In the genomic region with DNA sequence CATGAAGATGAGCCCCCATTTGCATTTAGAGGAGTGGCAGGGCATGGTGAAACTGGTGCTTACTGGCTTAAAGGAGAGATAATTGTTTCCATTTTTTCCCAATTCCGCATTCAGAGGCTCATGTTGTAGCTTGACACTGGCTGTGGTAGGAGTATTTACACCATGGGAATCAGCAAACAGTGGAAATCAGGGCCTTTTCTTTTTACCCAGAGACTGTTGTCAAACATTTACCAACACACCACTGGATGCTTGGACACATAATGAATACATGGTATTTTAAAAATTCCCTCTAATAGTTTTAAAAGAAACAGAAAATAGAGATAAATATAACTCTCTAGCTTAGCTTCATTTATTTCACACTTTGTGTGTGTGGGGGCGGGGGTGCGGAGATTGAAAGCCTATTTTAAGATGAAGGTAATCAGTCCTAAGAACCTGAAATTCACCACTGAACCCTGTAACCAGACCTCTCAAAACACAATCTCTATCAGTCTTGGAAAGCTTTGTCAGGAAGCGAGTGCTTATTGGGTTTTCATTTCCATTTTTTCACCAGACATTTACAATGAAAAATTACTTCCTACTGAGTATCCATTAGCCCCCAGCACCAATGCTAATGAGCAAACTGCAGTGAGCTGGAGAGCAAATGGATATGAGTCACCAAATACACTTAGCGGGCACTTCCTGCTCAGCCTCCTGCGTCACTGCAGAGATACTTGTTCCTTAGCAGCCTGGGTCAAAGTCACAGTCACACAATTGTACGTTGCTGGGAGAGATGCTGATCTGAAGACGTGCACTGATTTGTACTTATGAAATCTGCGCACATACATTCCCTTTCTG, we compare ENCODE assay signal across 8 cellular contexts.
DNase-seq lines count a peak whose midpoint lies in the region; ATAC-seq and TF ChIP-seq lines count a peak whose summit lies in the region.

No MANE protein-coding gene starts in this region.

- no peak for TF ChIP-seq CTCF in WERI-Rb-1 (IDR thresholded peaks at IDR 0.05; ENCODE audit: low read depth, low read length)

- H3K4me3 Mint-ChIP-seq in activated CD4-positive, alpha-beta memory T cell treated with anti-CD3 and anti-CD28 coated beads for 36 hours = no peak overlapping the region
- no peak overlapping the region for H3K4me3 Mint-ChIP-seq in activated CD4-positive, alpha-beta memory T cell treated with anti-CD3 and anti-CD28 coated beads, Interleukin-2, amount 10 ng/mL, durations not matched to agents 7 days and 5 days

- H3K27me3 Mint-ChIP-seq in activated CD4-positive, alpha-beta memory T cell treated with anti-CD3 and anti-CD28 coated beads for 36 hours = no peaks in the 10 kb centered on the region
- H3K27me3 Mint-ChIP-seq in activated CD4-positive, alpha-beta memory T cell treated with anti-CD3 and anti-CD28 coated beads, Interleukin-2, amount 10 ng/mL, durations not matched to agents 7 days and 5 days = no peaks in the 10 kb centered on the region

- H3K36me3 ChIP-seq in H7 (replicated peaks; ENCODE audit: control insufficient read depth, insufficient read depth, low read length) (no peaks in the 10 kb centered on the region), WERI-Rb-1 (no peaks in the 10 kb centered on the region)

- H3K27ac ChIP-seq in WERI-Rb-1 = no peak overlapping the region

- intact Hi-C loops in activated CD4-positive, alpha-beta memory T cell treated with anti-CD3 and anti-CD28 coated beads for 36 hours (cut with micrococcal nuclease) = no loop called here

- no peak overlapping the region for H3K27ac Mint-ChIP-seq in activated CD4-positive, alpha-beta memory T cell treated with anti-CD3 and anti-CD28 coated beads for 36 hours
- no peak overlapping the region for H3K27ac Mint-ChIP-seq in activated CD4-positive, alpha-beta memory T cell treated with anti-CD3 and anti-CD28 coated beads, Interleukin-2, amount 10 ng/mL, durations not matched to agents 7 days and 5 days

- H3K27me3 ChIP-seq in H7 (ENCODE audit: control insufficient read depth, insufficient read depth, low read length) (no peaks in the 10 kb centered on the region), WERI-Rb-1 (ENCODE audit: insufficient read depth, low read depth, severe bottlenecking) (no peaks in the 10 kb centered on the region)

- no peaks in the 10 kb centered on the region for H3K4me1 Mint-ChIP-seq in activated CD4-positive, alpha-beta memory T cell treated with anti-CD3 and anti-CD28 coated beads for 36 hours (ENCODE audit: low read depth)
- no peaks in the 10 kb centered on the region for H3K4me1 Mint-ChIP-seq in activated CD4-positive, alpha-beta memory T cell treated with anti-CD3 and anti-CD28 coated beads, Interleukin-2, amount 10 ng/mL, durations not matched to agents 7 days and 5 days

- H3K9me3 Mint-ChIP-seq in activated CD4-positive, alpha-beta memory T cell treated with anti-CD3 and anti-CD28 coated beads for 36 hours = no peaks in the 10 kb centered on the region
- H3K9me3 Mint-ChIP-seq in activated CD4-positive, alpha-beta memory T cell treated with anti-CD3 and anti-CD28 coated beads, Interleukin-2, amount 10 ng/mL, durations not matched to agents 7 days and 5 days = no peaks in the 10 kb centered on the region

- H3K36me3 Mint-ChIP-seq in activated CD4-positive, alpha-beta memory T cell treated with anti-CD3 and anti-CD28 coated beads for 36 hours = no peaks in the 10 kb centered on the region
- H3K36me3 Mint-ChIP-seq in activated CD4-positive, alpha-beta memory T cell treated with anti-CD3 and anti-CD28 coated beads, Interleukin-2, amount 10 ng/mL, durations not matched to agents 7 days and 5 days (ENCODE audit: low read depth) = no peaks in the 10 kb centered on the region

- no peak overlapping the region for H3K4me3 ChIP-seq in H7 (ENCODE audit: insufficient read depth, low read depth, low read length)
- no peak overlapping the region for H3K4me3 ChIP-seq in WERI-Rb-1 (ENCODE audit: low read depth, low read length)

- H3K9me3 ChIP-seq in WERI-Rb-1 (ENCODE audit: severe bottlenecking) = no peaks in the 10 kb centered on the region

- DNase-seq in activated CD4-positive, alpha-beta memory T cell treated with anti-CD3 and anti-CD28 coated beads for 36 hours = peak; percentile 8
- DNase-seq in activated CD4-positive, alpha-beta memory T cell treated with anti-CD3 and anti-CD28 coated beads, Interleukin-2, amount 10 ng/mL, durations not matched to agents 7 days and 5 days = no peak
- DNase-seq in NCI-H2081 treated with DMSO at 0.1 percent for 48 hours (lab: John Stamatoyannopoulos, UW) (peak; percentile 68), amniotic stem cell (lab: John Stamatoyannopoulos, UW) (peak; percentile 65), left kidney (ENCODE audit: low read depth, low spot score) (peak; percentile 77), H7 (no peak), WERI-Rb-1 (no peak)

- POLR2A ChIA-PET in activated CD4-positive, alpha-beta memory T cell treated with anti-CD3 and anti-CD28 coated beads for 36 hours (lab: Charles Lee) = no interaction called here
- POLR2A ChIA-PET in activated CD4-positive, alpha-beta memory T cell treated with anti-CD3 and anti-CD28 coated beads, Interleukin-2, amount 10 ng/mL, durations not matched to agents 7 days and 5 days (lab: Charles Lee) = no interaction called here

- ATAC-seq in HG02885 (IDR thresholded peaks at IDR 0.05; ENCODE audit: poor library complexity, unreplicated experiment) = peak; percentile 84

- CTCF ChIA-PET in activated CD4-positive, alpha-beta memory T cell treated with anti-CD3 and anti-CD28 coated beads for 36 hours (lab: Charles Lee) = no interaction called here
- CTCF ChIA-PET in activated CD4-positive, alpha-beta memory T cell treated with anti-CD3 and anti-CD28 coated beads, Interleukin-2, amount 10 ng/mL, durations not matched to agents 7 days and 5 days (lab: Charles Lee) = no interaction called here

Comparison
In these comparisons a context has a peak if more than half of its experiments do, and no peak if none do; other contexts are left out.
1. DNase-seq: peak in activated CD4-positive, alpha-beta memory T cell treated with anti-CD3 and anti-CD28 coated beads for 36 hours (single experiment), NCI-H2081 treated with DMSO at 0.1 percent for 48 hours (single experiment), amniotic stem cell (single experiment) and left kidney (single experiment); none in activated CD4-positive, alpha-beta memory T cell treated with anti-CD3 and anti-CD28 coated beads, Interleukin-2, amount 10 ng/mL, durations not matched to agents 7 days and 5 days (single experiment), H7 (single experiment) and WERI-Rb-1 (single experiment).